Comparison of ENCODE assay signal across 29 cellular contexts in the genomic region with DNA sequence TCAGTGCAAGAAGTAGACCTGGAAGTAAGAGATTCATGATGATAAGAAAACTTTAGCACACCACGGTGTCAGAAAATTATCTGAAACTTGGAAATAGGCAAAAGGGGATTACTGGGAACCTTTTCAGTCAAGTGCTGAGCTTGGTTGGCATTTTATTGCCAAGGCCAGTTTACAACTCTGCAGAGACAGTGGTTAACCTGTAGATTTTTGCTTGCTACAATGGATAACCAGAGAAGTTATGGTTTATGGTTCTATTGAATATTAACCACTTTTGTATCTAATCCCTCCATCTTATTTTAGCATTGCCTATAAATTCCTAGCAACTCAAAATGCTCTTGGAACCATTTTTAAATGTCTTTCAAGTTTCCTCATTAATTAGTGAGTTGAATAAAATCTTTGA. TPM values are rescaled to one million over a fixed set of nuclear protein-coding genes. Genes with fewer than 3 reads are reported as not detected.
A peak's percentile ranks its signal among the peaks of the same experiment; 100 is the strongest.
DNase-seq lines count a peak whose midpoint lies in the region; ATAC-seq and TF ChIP-seq lines count a peak whose summit lies in the region.
"Had no signal": no experiment of that assay in that cellular context is flagged by ENCODE, and none has a peak within 500 bp of the region (broad histone marks: within the 10 kb centered on the region; RNA-seq: fewer than 3 reads in every experiment).

No MANE protein-coding gene starts in this region.

- H3K4me3 ChIP-seq in mucosa of descending colon: no peak overlapping the region
- H3K4me3 ChIP-seq: A549; BLaER1; BLaER1 treated with 17β-estradiol and CSF1 and Interleukin-3, amounts not matched to agents 10 nM and 100 nM had no signal

- TF ChIP-seq CTCF in mucosa of descending colon (IDR thresholded peaks at IDR 0.05): no peak

- intact Hi-C loops in left colon (cut with DNase I, micrococcal nuclease) (no loop called here), mucosa of descending colon (cut with DNase I, micrococcal nuclease) (no loop called here)

- ATAC-seq in left colon (peak; percentile 66), mucosa of descending colon (peak; percentile 51), GM21515 (IDR thresholded peaks at IDR 0.05; ENCODE audit: unreplicated experiment) (no peak)
- ATAC-seq: A549; CD8-positive, alpha-beta T cell had no signal

- no peaks in the 10 kb centered on the region for H3K4me1 ChIP-seq in mucosa of descending colon (ENCODE audit: low read depth)
- H3K4me1 ChIP-seq: A549, BE2C, BLaER1, Caco-2 had no signal

- no peaks in the 10 kb centered on the region for H3K9me3 ChIP-seq in mucosa of descending colon
- H3K9me3 ChIP-seq: A549; BE2C; BLaER1; BLaER1 treated with 17β-estradiol and CSF1 and Interleukin-3, amounts not matched to agents 10 nM and 100 nM; Caco-2 had no signal

- H3K36me3 ChIP-seq in mucosa of descending colon (ENCODE audit: low read depth): no peaks in the 10 kb centered on the region
- H3K36me3 ChIP-seq: BE2C; BLaER1; BLaER1 treated with 17β-estradiol and CSF1 and Interleukin-3, amounts not matched to agents 10 nM and 100 nM had no signal

- DNase-seq in left colon (no peak), mucosa of descending colon (no peak), hepatic stellate cell (ENCODE audit: low spot score) (no peak)
- DNase-seq: 8988T; ACHN; AML-193; BE2C; C1 segment of cervical spinal cord; Caco-2; Calu3; CD4-positive, alpha-beta memory T cell; CD4-positive, alpha-beta T cell; CD4-positive, CD25-positive, alpha-beta regulatory T cell; CD8-positive, alpha-beta memory T cell; CD8-positive, alpha-beta T cell; COR-L47; DMS 273 treated with DMSO at 0.1 percent for 48 hours; DMS153; DMS53; DMS79; DMS79 treated with DMSO at 0.1 percent for 48 hours; DND-41; EL had no signal

RNA-seq across cellular contexts. Expression of a gene that starts 13.3 kb away (rescaled TPM):
- total RNA-seq in left colon: 1 to 10 TPM; 3.3 to 5.1 TPM
- total RNA-seq in mucosa of descending colon: 1 to 10 TPM in 2 of 3 donors, under 1 TPM in 1; 0.41 to 9.2 (median 4.4) TPM
- total RNA-seq: A172; B cell; Caco-2; CD4-positive, alpha-beta memory T cell; CD4-positive, alpha-beta T cell; CD4-positive, CD25-positive, alpha-beta regulatory T cell; CD8-positive, alpha-beta memory T cell; CD8-positive, alpha-beta T cell had no signal
